Comparison of ENCODE assay signal across 1 cellular context in genomic region chr7:73621168-73622063, GRCh38.
TF ChIP-seq lines count a peak whose summit lies in the region.

No MANE protein-coding gene starts in this region.

TF ChIP-seq in K562, 482 proteins besides CTCF, POLR2A, EP300 and RAD21:
- TF ChIP-seq PHF21A (IDR thresholded peaks at IDR 0.05; ENCODE audit: borderline replicate concordance, low read depth): no peak
- TF ChIP-seq RBM34 (IDR thresholded peaks at IDR 0.05; ENCODE audit: borderline replicate concordance, insufficient read depth, low read length): no peak
- TF ChIP-seq CEBPG (CRISPR knock-in tag; IDR thresholded peaks at IDR 0.05): no peak
- TF ChIP-seq CEBPG (tag; conservative IDR thresholded peaks at IDR 0.05 in 1 of 2, IDR thresholded peaks at IDR 0.05 in 1 of 2): no peak
- TF ChIP-seq ZFP91 (CRISPR knock-in tag; IDR thresholded peaks at IDR 0.05): no peak
- TF ChIP-seq BRCA1 (IDR thresholded peaks at IDR 0.05): no peak
- no peak for TF ChIP-seq BRCA1 (CRISPR knock-in tag; IDR thresholded peaks at IDR 0.05)
- peak; percentile 69 for TF ChIP-seq PCBP2 (IDR thresholded peaks at IDR 0.05; ENCODE audit: low read depth, low read length, poor library complexity, severe bottlenecking)
- no peak for TF ChIP-seq CBX2 (IDR thresholded peaks at IDR 0.05; ENCODE audit: insufficient read depth, low read length, poor library complexity, severe bottlenecking)
- no peak for TF ChIP-seq SIX5 (IDR thresholded peaks at IDR 0.05; ENCODE audit: borderline replicate concordance in 1 of 2, insufficient read depth in 1 of 2, low read depth in 1 of 2, low read length in 2 of 2)
- TF ChIP-seq BHLHE40 (IDR thresholded peaks at IDR 0.05; ENCODE audit: low read length): no peak
- no peak for TF ChIP-seq SETDB1 (IDR thresholded peaks at IDR 0.05; ENCODE audit: low read length)
- TF ChIP-seq ZKSCAN1 (IDR thresholded peaks at IDR 0.05; ENCODE audit: low read depth, low read length): no peak
- no peak for TF ChIP-seq RNF219 (CRISPR knock-in tag; IDR thresholded peaks at IDR 0.05)
- no peak for TF ChIP-seq ZNF174 (CRISPR knock-in tag; IDR thresholded peaks at IDR 0.05)
- no peak for TF ChIP-seq ZNF354B (CRISPR knock-in tag; IDR thresholded peaks at IDR 0.05)
- TF ChIP-seq ZNF449 (CRISPR knock-in tag; IDR thresholded peaks at IDR 0.05): no peak
- TF ChIP-seq E2F8 (IDR thresholded peaks at IDR 0.05; ENCODE audit: low read depth, partially characterized antibody): no peak
- peak; percentile 35; the same call in 1 of the 2 replicates for TF ChIP-seq NFIC (IDR thresholded peaks at IDR 0.05)
